In genomic region chr20:35661908-35662307, GRCh38 we compare ENCODE assay signal across 9 cellular contexts. TPM values are rescaled to one million over a fixed set of nuclear protein-coding genes. Genes with fewer than 3 reads are reported as not detected.
DNase-seq lines count a peak whose midpoint lies in the region; ATAC-seq, FAIRE-seq and TF ChIP-seq lines count a peak whose summit lies in the region.
"Had no signal": no experiment of that assay in that cellular context is flagged by ENCODE, and none has a peak within 500 bp of the region (broad histone marks: within the 10 kb centered on the region; RNA-seq: fewer than 3 reads in every experiment).

No MANE protein-coding gene starts in this region.

- no peaks in the 10 kb centered on the region for H3K27me3 ChIP-seq in GM23338 (ENCODE audit: insufficient read depth)
- H3K27me3 ChIP-seq in RWPE2 (ENCODE audit: insufficient read depth, poor library complexity, severe bottlenecking) = no peaks in the 10 kb centered on the region
- no peaks in the 10 kb centered on the region for H3K27me3 ChIP-seq in endothelial cell of umbilical vein (ENCODE audit: control insufficient read depth in 2 of 2, insufficient read depth in 2 of 2, low read length in 2 of 2)
- H3K27me3 ChIP-seq in psoas muscle (ENCODE audit: insufficient read depth in 3 of 3, low read length in 2 of 3) = no peaks in the 10 kb centered on the region

- POLR2A ChIA-PET in endothelial cell of umbilical vein (lab: Charles Lee) = interaction anchor here (1.1 kb wide), 1 partner anchor 38 kb away, joined by 3 read pairs; the partner anchor contains the start of genes NFS1 and ROMO1

- no peak for TF ChIP-seq CTCF in GM23338 (conservative IDR thresholded peaks at IDR 0.05; ENCODE audit: low read depth in 2 of 2)
- TF ChIP-seq CTCF in RWPE2 (IDR thresholded peaks at IDR 0.05; ENCODE audit: poor library complexity, severe bottlenecking) = no peak
- no peak for TF ChIP-seq CTCF in endothelial cell of umbilical vein (IDR thresholded peaks at IDR 0.05; ENCODE audit: extremely low read depth in 1 of 2, insufficient read depth in 1 of 2, low read depth in 1 of 2, low read length in 2 of 2)
- no peak for TF ChIP-seq CTCF in psoas muscle (IDR thresholded peaks at IDR 0.05)

- WGBS in psoas muscle, 3 donors = 26 to 32% (median 27%) methylated on average over 3 of the region's 3 CpGs

- H3K79me2 ChIP-seq in GM23338 (replicated peaks; ENCODE audit: insufficient read depth) (peaks cover 78% of the 10 kb centered on the region), endothelial cell of umbilical vein (ENCODE audit: control insufficient read depth, insufficient read depth, low read length) (peaks cover 75% of the 10 kb centered on the region)

- H3K4me3 ChIP-seq in GM23338 (peak overlapping the region; percentile 95), RWPE2 (ENCODE audit: severe bottlenecking) (peak overlapping the region; percentile 90), endothelial cell of umbilical vein (replicated peaks in 1 of 3; ENCODE audit: insufficient read depth in 1 of 3, low read depth in 1 of 3, low read length in 3 of 3) (peak overlapping the region in 1 of 3 experiments; percentile 81), psoas muscle (peak overlapping the region; percentile 75)

- H3F3A ChIP-seq in GM23338 (replicated peaks; ENCODE audit: low read depth) = no peaks in the 10 kb centered on the region

- DNase-seq in GM23338 (ENCODE audit: low spot score) = no peak
- no peak for DNase-seq in RWPE2 (ENCODE audit: low spot score)
- DNase-seq in endothelial cell of umbilical vein (ENCODE audit: low read depth, low spot score) = peak; percentile 43
- no peak for DNase-seq in psoas muscle
- no peak for DNase-seq in activated gamma-delta T cell treated with Interleukin-2 at 50 U/mL for 16 hours
- no peak for DNase-seq in amygdala (lab: John Stamatoyannopoulos, UW)
- no peak for DNase-seq in GM12891 (ENCODE audit: insufficient read length, low spot score)
- DNase-seq: activated gamma-delta T cell had no signal

- H3K9me3 ChIP-seq in RWPE2 (ENCODE audit: severe bottlenecking) (no peaks in the 10 kb centered on the region), endothelial cell of umbilical vein (replicated peaks; ENCODE audit: control insufficient read depth, insufficient read depth, low read length) (no peaks in the 10 kb centered on the region), psoas muscle (no peaks in the 10 kb centered on the region)

- intact Hi-C loops in endothelial cell of umbilical vein (cut with micrococcal nuclease) (loop anchor here (5.0 kb wide), 1 partner anchor 80 kb away; the partner anchor contains the start of gene RBM39), psoas muscle (cut with DNase I) (loop anchor here (5.0 kb wide), 1 partner anchor 45 kb away; the partner anchor contains the start of gene SPAG4 (in 2 of the 2))

- peak overlapping the region; percentile 34 for H3K9ac ChIP-seq in endothelial cell of umbilical vein (replicated peaks; ENCODE audit: extremely low read depth, insufficient read depth, low read length)

- peaks cover 66% of the 10 kb centered on the region for H4K20me1 ChIP-seq in GM23338 (replicated peaks; ENCODE audit: insufficient read depth)
- H4K20me1 ChIP-seq in endothelial cell of umbilical vein (replicated peaks; ENCODE audit: control insufficient read depth, extremely low read depth, insufficient read depth, low read length) = peaks cover 18% of the 10 kb centered on the region

- dilution Hi-C loops in endothelial cell of umbilical vein (cut with MboI; ENCODE audit: extremely low pct_ligation_motif_present, low sequenced_read_pairs) = no loop called here

- CTCF ChIA-PET in endothelial cell of umbilical vein (lab: Charles Lee) = interaction anchor here (1.2 to 2.1 kb wide), 2 partner anchors 10 to 43 kb away, joined by 3 to 8 read pairs; no protein-coding TSS in a partner anchor

- peak overlapping the region; percentile 94 for H3K4me2 ChIP-seq in GM23338
- peak overlapping the region; percentile 77 for H3K4me2 ChIP-seq in endothelial cell of umbilical vein (ENCODE audit: insufficient read depth, low read length)

- peaks cover 8% of the 10 kb centered on the region; the same call in 2 of the 3 replicates for H3K36me3 Mint-ChIP-seq in GM23338 (ENCODE audit: low read depth)

- peaks cover 48% of the 10 kb centered on the region for H3K4me1 ChIP-seq in GM23338 (ENCODE audit: insufficient read depth)
- H3K4me1 ChIP-seq in RWPE2 (ENCODE audit: insufficient read depth, poor library complexity, severe bottlenecking) = peaks cover 38% of the 10 kb centered on the region
- H3K4me1 ChIP-seq in endothelial cell of umbilical vein (ENCODE audit: control insufficient read depth, extremely low read depth, insufficient read depth, low read length) = peaks cover 19% of the 10 kb centered on the region
- H3K4me1 ChIP-seq in psoas muscle = peaks cover 54% of the 10 kb centered on the region

- no peaks in the 10 kb centered on the region for H3K9me3 Mint-ChIP-seq in GM23338

- H3K36me3 ChIP-seq in GM23338 (ENCODE audit: insufficient read depth) (no peaks in the 10 kb centered on the region), RWPE2 (ENCODE audit: low read depth) (peaks cover 32% of the 10 kb centered on the region), endothelial cell of umbilical vein (ENCODE audit: control insufficient read depth in 2 of 2, extremely low read depth in 1 of 2, insufficient read depth in 2 of 2, low read length in 2 of 2) (peaks cover 0 to 5% of the 10 kb centered on the region in 2 experiments), psoas muscle (ENCODE audit: insufficient read depth in 1 of 2, low read depth in 1 of 2) (no peaks in the 10 kb centered on the region)

- ATAC-seq in GM23338 = no peak
- ATAC-seq in RWPE2 (ENCODE audit: low read depth) = no peak
- ATAC-seq in psoas muscle = no peak
- ATAC-seq in HG03520 (IDR thresholded peaks at IDR 0.05; ENCODE audit: unreplicated experiment) = no peak

- peaks cover 41% of the 10 kb centered on the region; the same call in 2 of the 3 replicates for H3K4me1 Mint-ChIP-seq in GM23338

- peak overlapping the region; percentile 98 for H3K4me3 Mint-ChIP-seq in GM23338

- no peaks in the 10 kb centered on the region for H3K9me1 ChIP-seq in endothelial cell of umbilical vein (replicated peaks; ENCODE audit: control insufficient read depth, extremely low read depth, insufficient read depth, low read length)

- no peak overlapping the region for H3K27ac ChIP-seq in GM23338 (ENCODE audit: low read depth)
- peak overlapping the region; percentile 45 for H3K27ac ChIP-seq in RWPE2 (ENCODE audit: poor library complexity, severe bottlenecking)
- no peak overlapping the region for H3K27ac ChIP-seq in endothelial cell of umbilical vein (ENCODE audit: insufficient read depth, low read depth, low read length)
- no peak overlapping the region for H3K27ac ChIP-seq in psoas muscle

- H3K9me2 ChIP-seq in GM23338 (ENCODE audit: insufficient read depth) = no peaks in the 10 kb centered on the region

- FAIRE-seq in endothelial cell of umbilical vein (lab: Jason Lieb, UNC) (no peak), GM12891 (lab: Jason Lieb, UNC) (no peak)

- H3K27me3 Mint-ChIP-seq in GM23338 (ENCODE audit: insufficient read depth, low read depth, poor library complexity) = peaks cover 9% of the 10 kb centered on the region

- H2AFZ ChIP-seq in GM23338 (no peak overlapping the region), endothelial cell of umbilical vein (ENCODE audit: low read depth, low read length) (no peak overlapping the region)

- TF ChIP-seq POLR2A in endothelial cell of umbilical vein (IDR thresholded peaks at IDR 0.05; ENCODE audit: low read depth, low read length) (no peak), GM12891 (IDR thresholded peaks at IDR 0.05; ENCODE audit: low read depth, low read length) (no peak)

- BruUV-seq in endothelial cell of umbilical vein (replicated peaks; lab: Mats Ljungman, UMichigan) = no TSS peak

- H3K27ac Mint-ChIP-seq in GM23338 = no peak overlapping the region

RNA-seq across cellular contexts. Expression of gene CPNE1, which starts 2.8 kb away (rescaled TPM):
- 158 and 189 TPM in 2 replicates for total RNA-seq in GM23338 (2014; rRNA removed; shearing (Covaris generic))
- polyA plus RNA-seq in GM23338 (2016; fragmentation: Nextera tagmentation; extraction: Ambion mirVana) (196 and 221 TPM in 2 replicates), endothelial cell of umbilical vein (316 and 368 TPM in 2 replicates), psoas muscle (10 to 100 TPM; 59.5 to 62.1 (median 61.6) TPM)
- total RNA-seq in endothelial cell of umbilical vein (239 and 244 TPM in 2 replicates), psoas muscle (10 to 100 TPM; 55.9 to 75.4 (median 67.1) TPM)
- 163 and 198 TPM in 2 replicates for polyA plus RNA-seq in endothelial cell of umbilical vein (2011; cell fraction: cytosol; rRNA removed)
- 494 and 508 TPM in 2 replicates for polyA plus RNA-seq in endothelial cell of umbilical vein (2011; cell fraction: nucleus; rRNA removed)
- polyA plus RNA-seq in endothelial cell of umbilical vein (2012) = 149 and 157 TPM in 2 replicates
- polyA minus RNA-seq in endothelial cell of umbilical vein = 228 and 246 TPM in 2 replicates
- polyA minus RNA-seq in endothelial cell of umbilical vein (2011; cell fraction: cytosol; rRNA and poly(A)+ RNA removed) = 196 TPM
- polyA minus RNA-seq in endothelial cell of umbilical vein (2011; cell fraction: nucleus; rRNA and poly(A)+ RNA removed) = 128 and 147 TPM in 2 replicates
- polyA plus RNA-seq in GM12891 (2012; ENCODE audit: low read depth, missing spikeins) = 160 TPM

RNA-seq across cellular contexts. Expression of gene RBM12, which starts 2.8 kb away (rescaled TPM):
- 81.3 and 82.2 TPM in 2 replicates for total RNA-seq in GM23338 (2014; rRNA removed; shearing (Covaris generic))
- polyA plus RNA-seq in GM23338 (2016; fragmentation: Nextera tagmentation; extraction: Ambion mirVana) (21.0 and 22.3 TPM in 2 replicates), endothelial cell of umbilical vein (120 and 121 TPM in 2 replicates), psoas muscle (10 to 100 TPM in 1 of 3 donors, 1 to 10 TPM in 2; 5.3 to 22.5 (median 8.8) TPM)
- total RNA-seq in endothelial cell of umbilical vein (98.0 and 105 TPM in 2 replicates), psoas muscle (10 to 100 TPM; 20.8 to 61.5 (median 45.5) TPM)
- polyA plus RNA-seq in endothelial cell of umbilical vein (2011; cell fraction: cytosol; rRNA removed) = 55.0 and 62.6 TPM in 2 replicates
- 104 and 125 TPM in 2 replicates for polyA plus RNA-seq in endothelial cell of umbilical vein (2011; cell fraction: nucleus; rRNA removed)
- 62.3 and 68.2 TPM in 2 replicates for polyA plus RNA-seq in endothelial cell of umbilical vein (2012)
- 334 and 392 TPM in 2 replicates for polyA minus RNA-seq in endothelial cell of umbilical vein
- polyA minus RNA-seq in endothelial cell of umbilical vein (2011; cell fraction: cytosol; rRNA and poly(A)+ RNA removed) = 75.2 TPM
- polyA minus RNA-seq in endothelial cell of umbilical vein (2011; cell fraction: nucleus; rRNA and poly(A)+ RNA removed) = 129 and 133 TPM in 2 replicates
- polyA plus RNA-seq in GM12891 (2012; ENCODE audit: low read depth, missing spikeins) = 34.0 TPM

RNA-seq across cellular contexts. Expression of gene NFS1, which starts 37.2 kb away (rescaled TPM):
- total RNA-seq in GM23338 (2014; rRNA removed; shearing (Covaris generic)) = 35.7 and 45.9 TPM in 2 replicates
- polyA plus RNA-seq in GM23338 (2016; fragmentation: Nextera tagmentation; extraction: Ambion mirVana) (19.7 and 22.8 TPM in 2 replicates), endothelial cell of umbilical vein (28.4 and 36.5 TPM in 2 replicates), psoas muscle (10 to 100 TPM; 19.8 to 35.2 (median 26.1) TPM)
- total RNA-seq in endothelial cell of umbilical vein (24.0 and 25.1 TPM in 2 replicates), psoas muscle (10 to 100 TPM; 23.6 to 45.0 (median 40.3) TPM)
- polyA plus RNA-seq in endothelial cell of umbilical vein (2011; cell fraction: cytosol; rRNA removed) = 27.0 and 32.3 TPM in 2 replicates
- 36.6 and 50.5 TPM in 2 replicates for polyA plus RNA-seq in endothelial cell of umbilical vein (2011; cell fraction: nucleus; rRNA removed)
- 27.7 and 29.1 TPM in 2 replicates for polyA plus RNA-seq in endothelial cell of umbilical vein (2012)
- 21.1 and 28.2 TPM in 2 replicates for polyA minus RNA-seq in endothelial cell of umbilical vein
- 50.7 TPM for polyA minus RNA-seq in endothelial cell of umbilical vein (2011; cell fraction: cytosol; rRNA and poly(A)+ RNA removed)
- polyA minus RNA-seq in endothelial cell of umbilical vein (2011; cell fraction: nucleus; rRNA and poly(A)+ RNA removed) = 11.0 and 19.1 TPM in 2 replicates
- 23.4 TPM for polyA plus RNA-seq in GM12891 (2012; ENCODE audit: low read depth, missing spikeins)

RNA-seq across cellular contexts. Expression of gene ROMO1, which starts 37.3 kb away (rescaled TPM):
- total RNA-seq in GM23338 (2014; rRNA removed; shearing (Covaris generic)) = 127 and 152 TPM in 2 replicates
- polyA plus RNA-seq in GM23338 (2016; fragmentation: Nextera tagmentation; extraction: Ambion mirVana) (881 and 947 TPM in 2 replicates), endothelial cell of umbilical vein (845 and 1,099 TPM in 2 replicates), psoas muscle (100 to 1,000 TPM; 253 to 379 (median 323) TPM)
- total RNA-seq in endothelial cell of umbilical vein (169 and 174 TPM in 2 replicates), psoas muscle (100 to 1,000 TPM; 133 to 172 (median 143) TPM)
- 690 and 833 TPM in 2 replicates for polyA plus RNA-seq in endothelial cell of umbilical vein (2011; cell fraction: cytosol; rRNA removed)
- polyA plus RNA-seq in endothelial cell of umbilical vein (2011; cell fraction: nucleus; rRNA removed) = 165 and 175 TPM in 2 replicates
- 286 and 288 TPM in 2 replicates for polyA plus RNA-seq in endothelial cell of umbilical vein (2012)
- polyA minus RNA-seq in endothelial cell of umbilical vein = 52.6 and 65.2 TPM in 2 replicates
- 112 TPM for polyA minus RNA-seq in endothelial cell of umbilical vein (2011; cell fraction: cytosol; rRNA and poly(A)+ RNA removed)
- 7.5 and 22.1 TPM in 2 replicates for polyA minus RNA-seq in endothelial cell of umbilical vein (2011; cell fraction: nucleus; rRNA and poly(A)+ RNA removed)
- 268 TPM for polyA plus RNA-seq in GM12891 (2012; ENCODE audit: low read depth, missing spikeins)

RNA-seq across cellular contexts. Expression of gene SPAG4, which starts 46.3 kb away (rescaled TPM):
- total RNA-seq in GM23338 (2014; rRNA removed; shearing (Covaris generic)) = 0.39 and 2.7 TPM in 2 replicates
- polyA plus RNA-seq in GM23338 (2016; fragmentation: Nextera tagmentation; extraction: Ambion mirVana) (2.9 and 3.8 TPM in 2 replicates), endothelial cell of umbilical vein (9.5 and 12.3 TPM in 2 replicates), psoas muscle (1 to 10 TPM in 1 of 3 donors, under 1 TPM in 2; 0.49 to 1.1 (median 0.61) TPM)
- total RNA-seq in endothelial cell of umbilical vein (3.7 and 7.2 TPM in 2 replicates), psoas muscle (1 to 10 TPM; 1.1 to 2.1 (median 1.4) TPM)
- polyA plus RNA-seq in endothelial cell of umbilical vein (2011; cell fraction: cytosol; rRNA removed) = 4.9 and 7.4 TPM in 2 replicates
- polyA plus RNA-seq in endothelial cell of umbilical vein (2011; cell fraction: nucleus; rRNA removed) = 13.4 and 16.8 TPM in 2 replicates
- 4.2 and 8.0 TPM in 2 replicates for polyA plus RNA-seq in endothelial cell of umbilical vein (2012)
- polyA minus RNA-seq in endothelial cell of umbilical vein = 3.6 and 4.4 TPM in 2 replicates
- 1.5 TPM for polyA minus RNA-seq in endothelial cell of umbilical vein (2011; cell fraction: cytosol; rRNA and poly(A)+ RNA removed)
- polyA minus RNA-seq in endothelial cell of umbilical vein (2011; cell fraction: nucleus; rRNA and poly(A)+ RNA removed) = 0.87 and 2.8 TPM in 2 replicates
- polyA plus RNA-seq in GM12891 (2012; ENCODE audit: low read depth, missing spikeins) = 7.5 TPM
